24 cellular contexts compared by ENCODE assay signal in the genomic region with DNA sequence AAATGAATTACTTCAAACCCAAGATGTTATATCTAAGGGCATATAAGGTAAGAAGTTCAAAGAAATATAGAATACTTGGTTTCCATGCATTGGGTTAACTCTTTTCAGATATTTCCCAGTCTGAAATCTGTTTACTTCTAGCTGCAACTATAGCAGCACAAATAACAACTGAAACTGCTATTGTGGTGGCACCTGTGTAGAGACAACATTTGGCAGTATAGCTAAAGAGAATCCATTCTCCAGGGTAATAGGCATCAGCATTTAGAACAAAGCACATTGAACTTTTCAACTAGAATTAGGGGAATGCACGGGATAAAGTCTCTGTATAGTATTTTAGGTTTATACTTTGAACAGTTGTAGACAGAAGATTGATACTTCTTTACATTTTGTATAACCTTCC.
"Had no signal": no experiment of that assay in that cellular context is flagged by ENCODE, and none has a peak within 500 bp of the region (broad histone marks: within the 10 kb centered on the region; RNA-seq: fewer than 3 reads in every experiment).

No MANE protein-coding gene starts in this region.

- H3K27me3 ChIP-seq: SJCRH30 had no signal

- H3K4me3 ChIP-seq: SJCRH30, SK-N-MC had no signal

- H2AFZ ChIP-seq: PC-9 had no signal

- ATAC-seq: Panc1, Right ventricle myocardium inferior, SK-N-SH treated with all-trans-retinoic acid at 6 μM for 48 hours, T-cell had no signal

- H3K27ac ChIP-seq: PC-9, RWPE1, SJCRH30, SK-N-MC had no signal

- DNase-seq: NCI-H1092, NCI-H1105, NCI-H1417 treated with DMSO at 0.1 percent for 48 hours, NCI-H1436 treated with DMSO at 0.1 percent for 48 hours, NCI-H1694 treated with DMSO at 0.1 percent for 48 hours, NCI-H187 treated with DMSO at 0.1 percent for 48 hours, NCI-H2029, NCI-H2107, NCI-H2171, NCI-H226, NCI-H446 treated with DMSO at 0.1 percent for 48 hours, NCI-H510A, NCI-H524, NCI-H82, PC-9, SHP77, SIG-M5, SJCRH30, T-cell had no signal

- H3K9me3 ChIP-seq: SJCRH30 had no signal
